8 cellular contexts compared by ENCODE assay signal in genomic region chr11:121194731-121195596, GRCh38.
DNase-seq lines count a peak whose midpoint lies in the region; ATAC-seq and TF ChIP-seq lines count a peak whose summit lies in the region.

No MANE protein-coding gene starts in this region.

- H3K4me3 ChIP-seq in lung, result no peak overlapping the region

- TF ChIP-seq CTCF in lung (IDR thresholded peaks at IDR 0.05; ENCODE audit: control extremely low read depth, extremely low read depth), result peak; percentile 64

- WGBS in lung, 2 donors, result 14 to 16% methylated on average over 13 of the region's 13 CpGs

- H3K36me3 ChIP-seq in lung (ENCODE audit: control insufficient read depth in 2 of 2, insufficient read depth in 2 of 2, low read length in 2 of 2), result no peaks in the 10 kb centered on the region

- H3K9me3 ChIP-seq in lung (ENCODE audit: control insufficient read depth in 2 of 2, insufficient read depth in 1 of 2, low read length in 1 of 2), result no peaks in the 10 kb centered on the region

- H3K27me3 ChIP-seq in lung (ENCODE audit: control insufficient read depth, insufficient read depth), result no peaks in the 10 kb centered on the region

- peaks cover 0 to 4% of the 10 kb centered on the region in 2 donors for H3K4me1 ChIP-seq in lung (ENCODE audit: control insufficient read depth in 2 of 2, insufficient read depth in 2 of 2, low read length in 2 of 2)

- no peak overlapping the region for H3K27ac ChIP-seq in lung (ENCODE audit: low read depth in 1 of 2, low read length in 1 of 2)

- ATAC-seq in HG02610 (IDR thresholded peaks at IDR 0.05; ENCODE audit: unreplicated experiment), result peak; percentile 48
- no peak for ATAC-seq in lung (ENCODE audit: insufficient read depth, low FRiP score)
- ATAC-seq in HG02763 (IDR thresholded peaks at IDR 0.05; ENCODE audit: unreplicated experiment), result no peak

- DNase-seq in ELF-1 (ENCODE audit: low read depth, low spot score) (peak; percentile 47), NCI-H2171 (lab: John Stamatoyannopoulos, UW) (peak; percentile 31), dermis blood vessel endothelial cell (peak; percentile 86), lung (ENCODE audit: low spot score) (peak; percentile 61)
- DNase-seq in activated CD4-positive, CD25-positive, alpha-beta regulatory T cell treated with anti-CD3 and anti-CD28 coated beads, Interleukin-2, amount 50 U/mL, for 72 hours, result peak; percentile 41
- DNase-seq in stimulated activated CD8-positive, alpha-beta memory T cell treated with anti-CD3 and anti-CD28 coated beads, Interleukin-4, amount 100 ng/mL, for 48 hours, result peak; percentile 66

Comparison
In these comparisons a context has a peak if more than half of its experiments do, and no peak if none do; other contexts are left out.
1. DNase-seq: peak in every context shown above with its lines; median percentile 86 in dermis blood vessel endothelial cell; 66 in stimulated activated CD8-positive, alpha-beta memory T cell treated with anti-CD3 and anti-CD28 coated beads, Interleukin-4, amount 100 ng/mL, for 48 hours; 61 in lung; 47 in ELF-1; 41 in activated CD4-positive, CD25-positive, alpha-beta regulatory T cell treated with anti-CD3 and anti-CD28 coated beads, Interleukin-2, amount 50 U/mL, for 72 hours; 31 in NCI-H2171.